ENCODE assay signal across 17 cellular contexts in the genomic region with DNA sequence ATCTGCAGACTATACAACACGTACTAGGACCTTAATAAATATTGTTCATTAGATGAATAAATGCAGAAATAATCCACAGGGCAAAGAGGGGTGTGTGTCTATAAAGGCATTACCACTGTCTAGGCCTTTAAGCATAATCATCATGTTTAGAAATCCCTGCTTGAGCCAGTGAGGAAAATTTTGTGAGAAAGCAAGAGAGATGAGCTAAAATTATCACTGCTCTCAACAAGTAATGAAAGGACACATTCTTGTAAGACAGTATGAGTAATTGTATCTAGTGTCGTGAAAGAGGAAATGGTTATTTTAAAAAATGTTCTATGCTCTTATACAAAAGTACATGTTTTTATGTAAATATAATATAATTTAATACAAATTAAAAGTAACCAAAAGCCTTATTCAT.
DNase-seq lines count a peak whose midpoint lies in the region; ATAC-seq and TF ChIP-seq lines count a peak whose summit lies in the region.
"Had no signal": no experiment of that assay in that cellular context is flagged by ENCODE, and none has a peak within 500 bp of the region (broad histone marks: within the 10 kb centered on the region; RNA-seq: fewer than 3 reads in every experiment).

No MANE protein-coding gene starts in this region.

- ATAC-seq in HG03045 (IDR thresholded peaks at IDR 0.05; ENCODE audit: unreplicated experiment) (no peak), mucosa of descending colon (no peak)
- ATAC-seq: A549, Panc1, Right ventricle myocardium inferior had no signal

- 0 out of 2 replicates have a peak overlapping the region, but pooled peaks have one; percentile 66 for H2AFZ ChIP-seq in OCI-LY3 (ENCODE audit: low read depth, low read length)

- peak overlapping the region in 2 of 3 experiments; percentile 16 to 40 for H3K27ac Mint-ChIP-seq in nephron
- H3K27ac Mint-ChIP-seq: CD14-positive monocyte, H9 had no signal

- H3K4me2 ChIP-seq in OCI-LY3 (ENCODE audit: low read length) = no peak overlapping the region
- H3K4me2 ChIP-seq: A549 had no signal

- no peaks in the 10 kb centered on the region for H3K27me3 Mint-ChIP-seq in nephron (ENCODE audit: low read depth)

- H3K4me3 ChIP-seq in OCI-LY3 (ENCODE audit: low read length) (no peak overlapping the region), choroid plexus epithelial cell (ENCODE audit: low read depth, low read length) (no peak overlapping the region), mucosa of descending colon (no peak overlapping the region)
- H3K4me3 ChIP-seq: A549 had no signal

- no peak for TF ChIP-seq CTCF in OCI-LY3 (IDR thresholded peaks at IDR 0.05; ENCODE audit: low read depth, low read length)
- TF ChIP-seq CTCF in choroid plexus epithelial cell (conservative IDR thresholded peaks at IDR 0.05; ENCODE audit: low read depth, low read length) = no peak
- no peak for TF ChIP-seq CTCF in nephron (IDR thresholded peaks at IDR 0.05; ENCODE audit: unreplicated experiment in 3 of 3)
- TF ChIP-seq CTCF in mucosa of descending colon (IDR thresholded peaks at IDR 0.05) = no peak

- H3K4me3 Mint-ChIP-seq in nephron = no peak overlapping the region
- H3K4me3 Mint-ChIP-seq: CD14-positive monocyte, H9 had no signal

- H3K9me3 ChIP-seq in OCI-LY3 (ENCODE audit: insufficient read depth, low read length) (no peaks in the 10 kb centered on the region), mucosa of descending colon (peaks cover 13% of the 10 kb centered on the region)
- H3K9me3 ChIP-seq: A549 had no signal

- H4K20me1 ChIP-seq in OCI-LY3 (ENCODE audit: insufficient read depth, low read length) = no peaks in the 10 kb centered on the region

- peaks cover 14% of the 10 kb centered on the region for H3K4me1 Mint-ChIP-seq in nephron
- H3K4me1 Mint-ChIP-seq: CD14-positive monocyte, H9 had no signal

- no peaks in the 10 kb centered on the region for H3K9me3 Mint-ChIP-seq in nephron
- H3K9me3 Mint-ChIP-seq: H9 had no signal

- no peak overlapping the region for H3K9ac ChIP-seq in OCI-LY3 (ENCODE audit: low read length)

- H3K4me1 ChIP-seq in OCI-LY3 (ENCODE audit: low read length) = no peaks in the 10 kb centered on the region
- no peaks in the 10 kb centered on the region for H3K4me1 ChIP-seq in mucosa of descending colon (ENCODE audit: low read depth)
- H3K4me1 ChIP-seq: A549 had no signal

- no peaks in the 10 kb centered on the region for H3K79me2 ChIP-seq in OCI-LY3 (ENCODE audit: low read length)

- DNase-seq in GM03348 (ENCODE audit: low spot score) = peak; percentile 2
- DNase-seq in choroid plexus epithelial cell (ENCODE audit: low read depth) = peak; percentile 13
- no peak for DNase-seq in NK-92 treated with Interleukin-12 subunit alpha and Interleukin-12 subunit beta, amount 100 ng/mL, for 24 hours (lab: John Stamatoyannopoulos, UW)
- DNase-seq in mucosa of descending colon = no peak
- DNase-seq: COR-L47, EL, H9, NCI-H1436 treated with DMSO at 0.1 percent for 48 hours, NCI-H2081, NCI-H774 had no signal

- H3K27me3 ChIP-seq in OCI-LY3 (ENCODE audit: low read depth, low read length) = no peaks in the 10 kb centered on the region

- intact Hi-C loops in mucosa of descending colon (cut with DNase I, micrococcal nuclease) = no loop called here

- H3K36me3 Mint-ChIP-seq in nephron (ENCODE audit: low read depth) = no peaks in the 10 kb centered on the region
- H3K36me3 Mint-ChIP-seq: CD14-positive monocyte had no signal

- H3K36me3 ChIP-seq in OCI-LY3 (replicated peaks; ENCODE audit: low read depth, low read length) = no peaks in the 10 kb centered on the region
- no peaks in the 10 kb centered on the region for H3K36me3 ChIP-seq in mucosa of descending colon (ENCODE audit: low read depth)

- H3K27ac ChIP-seq in OCI-LY3 (ENCODE audit: low read length) = no peak overlapping the region
- H3K27ac ChIP-seq: A549 had no signal

Comparison
In these comparisons a context has a peak if more than half of its experiments do, and no peak if none do; other contexts are left out.
1. DNase-seq: peak in GM03348 (single experiment) and choroid plexus epithelial cell (single experiment); none in NK-92 treated with Interleukin-12 subunit alpha and Interleukin-12 subunit beta, amount 100 ng/mL, for 24 hours (single experiment) and mucosa of descending colon (0 of 3).